Comparison of ENCODE assay signal across 1 cellular context in the genomic region with DNA sequence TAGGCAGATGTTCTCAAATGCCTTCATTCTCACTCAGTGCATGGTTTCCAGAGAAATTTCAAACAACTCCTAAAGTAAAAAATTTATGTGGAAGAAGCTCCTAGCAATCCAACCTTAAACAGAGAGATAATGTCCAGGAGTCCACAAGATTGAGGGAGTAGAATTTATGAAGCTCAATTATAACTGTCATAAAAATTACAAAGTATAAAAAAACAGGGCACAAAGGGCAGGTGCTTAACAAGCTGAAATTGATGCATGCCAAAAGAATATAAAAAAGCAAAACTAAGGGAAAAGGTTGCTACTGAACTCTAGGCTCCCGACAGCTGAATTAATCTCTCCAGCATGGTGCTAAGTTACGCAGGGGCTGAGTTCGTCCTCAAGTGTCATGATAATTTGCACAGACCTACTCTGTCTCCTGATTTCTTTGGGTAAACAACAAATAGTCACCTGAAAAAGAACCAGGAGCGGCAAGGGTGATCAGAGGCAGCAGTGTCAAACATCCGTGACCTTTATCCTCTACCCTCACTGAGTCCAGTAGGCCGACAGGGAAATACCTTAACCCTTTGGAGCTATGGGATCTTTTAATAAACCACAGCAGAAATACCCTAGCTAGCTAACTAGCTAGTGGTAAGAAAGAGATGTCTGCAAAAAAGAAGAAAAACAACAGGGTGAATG.
A peak's percentile ranks its signal among the peaks of the same experiment; 100 is the strongest.
TF ChIP-seq lines count a peak whose summit lies in the region.

No MANE protein-coding gene starts in this region.

TF ChIP-seq in HepG2, 621 proteins besides CTCF, POLR2A, EP300 and RAD21 (continued from another document and continues in another):
- TF ChIP-seq, protein P1, sequence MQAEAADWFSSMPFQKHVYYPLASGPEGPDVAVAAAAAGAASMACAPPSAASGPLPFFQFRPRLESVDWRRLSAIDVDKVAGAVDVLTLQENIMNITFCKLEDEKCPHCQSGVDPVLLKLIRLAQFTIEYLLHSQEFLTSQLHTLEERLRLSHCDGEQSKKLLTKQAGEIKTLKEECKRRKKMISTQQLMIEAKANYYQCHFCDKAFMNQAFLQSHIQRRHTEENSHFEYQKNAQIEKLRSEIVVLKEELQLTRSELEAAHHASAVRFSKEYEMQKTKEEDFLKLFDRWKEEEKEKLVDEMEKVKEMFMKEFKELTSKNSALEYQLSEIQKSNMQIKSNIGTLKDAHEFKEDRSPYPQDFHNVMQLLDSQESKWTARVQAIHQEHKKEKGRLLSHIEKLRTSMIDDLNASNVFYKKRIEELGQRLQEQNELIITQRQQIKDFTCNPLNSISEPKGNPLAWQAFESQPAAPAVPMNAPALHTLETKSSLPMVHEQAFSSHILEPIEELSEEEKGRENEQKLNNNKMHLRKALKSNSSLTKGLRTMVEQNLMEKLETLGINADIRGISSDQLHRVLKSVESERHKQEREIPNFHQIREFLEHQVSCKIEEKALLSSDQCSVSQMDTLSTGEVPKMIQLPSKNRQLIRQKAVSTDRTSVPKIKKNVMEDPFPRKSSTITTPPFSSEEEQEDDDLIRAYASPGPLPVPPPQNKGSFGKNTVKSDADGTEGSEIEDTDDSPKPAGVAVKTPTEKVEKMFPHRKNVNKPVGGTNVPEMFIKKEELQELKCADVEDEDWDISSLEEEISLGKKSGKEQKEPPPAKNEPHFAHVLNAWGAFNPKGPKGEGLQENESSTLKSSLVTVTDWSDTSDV (CRISPR knock-in tag; IDR thresholded peaks at IDR 0.05): no peak
- TF ChIP-seq ZFP90 (CRISPR knock-in tag; IDR thresholded peaks at IDR 0.05; ENCODE audit: borderline replicate concordance) (no peak), SMYD3 (CRISPR knock-in tag; IDR thresholded peaks at IDR 0.05) (no peak), MIER2 (CRISPR knock-in tag; IDR thresholded peaks at IDR 0.05) (0 out of 2 replicates have a peak, but pooled peaks have one; percentile 28), PHF5A (CRISPR knock-in tag; IDR thresholded peaks at IDR 0.05; ENCODE audit: low read depth, unreplicated experiment) (no peak), SIX4 (CRISPR knock-in tag; IDR thresholded peaks at IDR 0.05) (no peak), PHF21A (CRISPR knock-in tag; IDR thresholded peaks at IDR 0.05) (peak; percentile 65), ZNF788 (CRISPR knock-in tag; IDR thresholded peaks at IDR 0.05; ENCODE audit: borderline replicate concordance) (no peak; the same call in 1 of the 2 replicates), ZNF644 (CRISPR knock-in tag; IDR thresholded peaks at IDR 0.05; ENCODE audit: low read depth) (peak; percentile 45; the same call in 1 of the 2 replicates), ZNF879 (CRISPR knock-in tag; IDR thresholded peaks at IDR 0.05) (no peak), ZNF839 (CRISPR knock-in tag; IDR thresholded peaks at IDR 0.05; ENCODE audit: borderline replicate concordance) (no peak), ZBTB7A (CRISPR knock-in tag; IDR thresholded peaks at IDR 0.05) (no peak), RXRB (CRISPR knock-in tag; IDR thresholded peaks at IDR 0.05; ENCODE audit: borderline replicate concordance) (peak; percentile 73), KDM4B (CRISPR knock-in tag; IDR thresholded peaks at IDR 0.05) (no peak), HNF4G (IDR thresholded peaks at IDR 0.05; ENCODE audit: borderline replicate concordance, low read depth, low read length) (peak; percentile 93), HNF4G (CRISPR knock-in tag; IDR thresholded peaks at IDR 0.05; ENCODE audit: borderline replicate concordance, low read depth) (0 out of 2 replicates have a peak, but pooled peaks have one; percentile 37), ZNF33A (CRISPR knock-in tag; IDR thresholded peaks at IDR 0.05; ENCODE audit: borderline replicate concordance) (no peak), ZNF724P (CRISPR knock-in tag; IDR thresholded peaks at IDR 0.05; ENCODE audit: borderline replicate concordance) (no peak), ZBTB1 (CRISPR knock-in tag; IDR thresholded peaks at IDR 0.05; ENCODE audit: borderline replicate concordance) (no peak), HOXA3 (CRISPR knock-in tag; IDR thresholded peaks at IDR 0.05) (peak; percentile 69; the same call in 1 of the 2 replicates), TCF7 (IDR thresholded peaks at IDR 0.05; ENCODE audit: low read depth) (peak; percentile 76), ZNF530 (CRISPR knock-in tag; IDR thresholded peaks at IDR 0.05; ENCODE audit: low read depth) (no peak), HES4 (CRISPR knock-in tag; IDR thresholded peaks at IDR 0.05; ENCODE audit: borderline replicate concordance) (no peak), ZFP36L1 (CRISPR knock-in tag; IDR thresholded peaks at IDR 0.05) (no peak), ZNF451 (CRISPR knock-in tag; IDR thresholded peaks at IDR 0.05) (no peak), ZEB1 (IDR thresholded peaks at IDR 0.05; ENCODE audit: insufficient replicate concordance, low read depth) (peak; percentile 76), ZNF570 (CRISPR knock-in tag; IDR thresholded peaks at IDR 0.05; ENCODE audit: borderline replicate concordance) (no peak), ZFP36 (IDR thresholded peaks at IDR 0.05; ENCODE audit: borderline replicate concordance, low read depth, low read length, partially characterized antibody) (no peak), DR1 (CRISPR knock-in tag; IDR thresholded peaks at IDR 0.05) (no peak), ZC3H4 (CRISPR knock-in tag; IDR thresholded peaks at IDR 0.05; ENCODE audit: borderline replicate concordance) (no peak), ZNF766 (CRISPR knock-in tag; IDR thresholded peaks at IDR 0.05; ENCODE audit: borderline replicate concordance) (no peak), NFKBIZ (CRISPR knock-in tag; IDR thresholded peaks at IDR 0.05) (0 out of 2 replicates have a peak, but pooled peaks have one; percentile 23), ZNF484 (CRISPR knock-in tag; IDR thresholded peaks at IDR 0.05; ENCODE audit: borderline replicate concordance, low read depth) (no peak), ZNF616 (CRISPR knock-in tag; IDR thresholded peaks at IDR 0.05; ENCODE audit: low read depth) (no peak), AGO2 (optimal IDR thresholded peaks at IDR 0.05; ENCODE audit: low read depth, low read length) (no peak), MTF1 (CRISPR knock-in tag; IDR thresholded peaks at IDR 0.05) (no peak)
- TF ChIP-seq, protein P2, sequence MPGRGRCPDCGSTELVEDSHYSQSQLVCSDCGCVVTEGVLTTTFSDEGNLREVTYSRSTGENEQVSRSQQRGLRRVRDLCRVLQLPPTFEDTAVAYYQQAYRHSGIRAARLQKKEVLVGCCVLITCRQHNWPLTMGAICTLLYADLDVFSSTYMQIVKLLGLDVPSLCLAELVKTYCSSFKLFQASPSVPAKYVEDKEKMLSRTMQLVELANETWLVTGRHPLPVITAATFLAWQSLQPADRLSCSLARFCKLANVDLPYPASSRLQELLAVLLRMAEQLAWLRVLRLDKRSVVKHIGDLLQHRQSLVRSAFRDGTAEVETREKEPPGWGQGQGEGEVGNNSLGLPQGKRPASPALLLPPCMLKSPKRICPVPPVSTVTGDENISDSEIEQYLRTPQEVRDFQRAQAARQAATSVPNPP (CRISPR knock-in tag; IDR thresholded peaks at IDR 0.05): no peak
- TF ChIP-seq, protein P3, sequence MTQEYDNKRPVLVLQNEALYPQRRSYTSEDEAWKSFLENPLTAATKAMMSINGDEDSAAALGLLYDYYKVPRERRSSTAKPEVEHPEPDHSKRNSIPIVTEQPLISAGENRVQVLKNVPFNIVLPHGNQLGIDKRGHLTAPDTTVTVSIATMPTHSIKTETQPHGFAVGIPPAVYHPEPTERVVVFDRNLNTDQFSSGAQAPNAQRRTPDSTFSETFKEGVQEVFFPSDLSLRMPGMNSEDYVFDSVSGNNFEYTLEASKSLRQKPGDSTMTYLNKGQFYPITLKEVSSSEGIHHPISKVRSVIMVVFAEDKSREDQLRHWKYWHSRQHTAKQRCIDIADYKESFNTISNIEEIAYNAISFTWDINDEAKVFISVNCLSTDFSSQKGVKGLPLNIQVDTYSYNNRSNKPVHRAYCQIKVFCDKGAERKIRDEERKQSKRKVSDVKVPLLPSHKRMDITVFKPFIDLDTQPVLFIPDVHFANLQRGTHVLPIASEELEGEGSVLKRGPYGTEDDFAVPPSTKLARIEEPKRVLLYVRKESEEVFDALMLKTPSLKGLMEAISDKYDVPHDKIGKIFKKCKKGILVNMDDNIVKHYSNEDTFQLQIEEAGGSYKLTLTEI (CRISPR knock-in tag; conservative IDR thresholded peaks at IDR 0.05): no peak
- TF ChIP-seq, protein P4, sequence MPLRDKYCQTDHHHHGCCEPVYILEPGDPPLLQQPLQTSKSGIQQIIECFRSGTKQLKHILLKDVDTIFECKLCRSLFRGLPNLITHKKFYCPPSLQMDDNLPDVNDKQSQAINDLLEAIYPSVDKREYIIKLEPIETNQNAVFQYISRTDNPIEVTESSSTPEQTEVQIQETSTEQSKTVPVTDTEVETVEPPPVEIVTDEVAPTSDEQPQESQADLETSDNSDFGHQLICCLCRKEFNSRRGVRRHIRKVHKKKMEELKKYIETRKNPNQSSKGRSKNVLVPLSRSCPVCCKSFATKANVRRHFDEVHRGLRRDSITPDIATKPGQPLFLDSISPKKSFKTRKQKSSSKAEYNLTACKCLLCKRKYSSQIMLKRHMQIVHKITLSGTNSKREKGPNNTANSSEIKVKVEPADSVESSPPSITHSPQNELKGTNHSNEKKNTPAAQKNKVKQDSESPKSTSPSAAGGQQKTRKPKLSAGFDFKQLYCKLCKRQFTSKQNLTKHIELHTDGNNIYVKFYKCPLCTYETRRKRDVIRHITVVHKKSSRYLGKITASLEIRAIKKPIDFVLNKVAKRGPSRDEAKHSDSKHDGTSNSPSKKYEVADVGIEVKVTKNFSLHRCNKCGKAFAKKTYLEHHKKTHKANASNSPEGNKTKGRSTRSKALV (CRISPR knock-in tag; IDR thresholded peaks at IDR 0.05): no peak
- TF ChIP-seq, protein P5, sequence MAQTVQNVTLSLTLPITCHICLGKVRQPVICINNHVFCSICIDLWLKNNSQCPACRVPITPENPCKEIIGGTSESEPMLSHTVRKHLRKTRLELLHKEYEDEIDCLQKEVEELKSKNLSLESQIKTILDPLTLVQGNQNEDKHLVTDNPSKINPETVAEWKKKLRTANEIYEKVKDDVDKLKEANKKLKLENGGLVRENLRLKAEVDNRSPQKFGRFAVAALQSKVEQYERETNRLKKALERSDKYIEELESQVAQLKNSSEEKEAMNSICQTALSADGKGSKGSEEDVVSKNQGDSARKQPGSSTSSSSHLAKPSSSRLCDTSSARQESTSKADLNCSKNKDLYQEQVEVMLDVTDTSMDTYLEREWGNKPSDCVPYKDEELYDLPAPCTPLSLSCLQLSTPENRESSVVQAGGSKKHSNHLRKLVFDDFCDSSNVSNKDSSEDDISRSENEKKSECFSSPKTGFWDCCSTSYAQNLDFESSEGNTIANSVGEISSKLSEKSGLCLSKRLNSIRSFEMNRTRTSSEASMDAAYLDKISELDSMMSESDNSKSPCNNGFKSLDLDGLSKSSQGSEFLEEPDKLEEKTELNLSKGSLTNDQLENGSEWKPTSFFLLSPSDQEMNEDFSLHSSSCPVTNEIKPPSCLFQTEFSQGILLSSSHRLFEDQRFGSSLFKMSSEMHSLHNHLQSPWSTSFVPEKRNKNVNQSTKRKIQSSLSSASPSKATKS (CRISPR knock-in tag; IDR thresholded peaks at IDR 0.05): no peak
- TF ChIP-seq, protein P6, sequence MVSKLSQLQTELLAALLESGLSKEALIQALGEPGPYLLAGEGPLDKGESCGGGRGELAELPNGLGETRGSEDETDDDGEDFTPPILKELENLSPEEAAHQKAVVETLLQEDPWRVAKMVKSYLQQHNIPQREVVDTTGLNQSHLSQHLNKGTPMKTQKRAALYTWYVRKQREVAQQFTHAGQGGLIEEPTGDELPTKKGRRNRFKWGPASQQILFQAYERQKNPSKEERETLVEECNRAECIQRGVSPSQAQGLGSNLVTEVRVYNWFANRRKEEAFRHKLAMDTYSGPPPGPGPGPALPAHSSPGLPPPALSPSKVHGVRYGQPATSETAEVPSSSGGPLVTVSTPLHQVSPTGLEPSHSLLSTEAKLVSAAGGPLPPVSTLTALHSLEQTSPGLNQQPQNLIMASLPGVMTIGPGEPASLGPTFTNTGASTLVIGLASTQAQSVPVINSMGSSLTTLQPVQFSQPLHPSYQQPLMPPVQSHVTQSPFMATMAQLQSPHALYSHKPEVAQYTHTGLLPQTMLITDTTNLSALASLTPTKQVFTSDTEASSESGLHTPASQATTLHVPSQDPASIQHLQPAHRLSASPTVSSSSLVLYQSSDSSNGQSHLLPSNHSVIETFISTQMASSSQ (IDR thresholded peaks at IDR 0.05; ENCODE audit: low read depth): 0 out of 2 replicates have a peak, but pooled peaks have one; percentile 37
- TF ChIP-seq, protein P6 (CRISPR knock-in tag; IDR thresholded peaks at IDR 0.05; ENCODE audit: borderline replicate concordance): peak; percentile 43; the same call in 1 of the 2 replicates
- TF ChIP-seq, protein P7, sequence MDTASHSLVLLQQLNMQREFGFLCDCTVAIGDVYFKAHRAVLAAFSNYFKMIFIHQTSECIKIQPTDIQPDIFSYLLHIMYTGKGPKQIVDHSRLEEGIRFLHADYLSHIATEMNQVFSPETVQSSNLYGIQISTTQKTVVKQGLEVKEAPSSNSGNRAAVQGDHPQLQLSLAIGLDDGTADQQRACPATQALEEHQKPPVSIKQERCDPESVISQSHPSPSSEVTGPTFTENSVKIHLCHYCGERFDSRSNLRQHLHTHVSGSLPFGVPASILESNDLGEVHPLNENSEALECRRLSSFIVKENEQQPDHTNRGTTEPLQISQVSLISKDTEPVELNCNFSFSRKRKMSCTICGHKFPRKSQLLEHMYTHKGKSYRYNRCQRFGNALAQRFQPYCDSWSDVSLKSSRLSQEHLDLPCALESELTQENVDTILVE (CRISPR knock-in tag; IDR thresholded peaks at IDR 0.05): no peak
- TF ChIP-seq, protein P8, sequence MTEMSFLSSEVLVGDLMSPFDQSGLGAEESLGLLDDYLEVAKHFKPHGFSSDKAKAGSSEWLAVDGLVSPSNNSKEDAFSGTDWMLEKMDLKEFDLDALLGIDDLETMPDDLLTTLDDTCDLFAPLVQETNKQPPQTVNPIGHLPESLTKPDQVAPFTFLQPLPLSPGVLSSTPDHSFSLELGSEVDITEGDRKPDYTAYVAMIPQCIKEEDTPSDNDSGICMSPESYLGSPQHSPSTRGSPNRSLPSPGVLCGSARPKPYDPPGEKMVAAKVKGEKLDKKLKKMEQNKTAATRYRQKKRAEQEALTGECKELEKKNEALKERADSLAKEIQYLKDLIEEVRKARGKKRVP (CRISPR knock-in tag; IDR thresholded peaks at IDR 0.05): no peak
- TF ChIP-seq, protein P9, sequence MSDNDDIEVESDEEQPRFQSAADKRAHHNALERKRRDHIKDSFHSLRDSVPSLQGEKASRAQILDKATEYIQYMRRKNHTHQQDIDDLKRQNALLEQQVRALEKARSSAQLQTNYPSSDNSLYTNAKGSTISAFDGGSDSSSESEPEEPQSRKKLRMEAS (IDR thresholded peaks at IDR 0.05): peak; percentile 38; the same call in 1 of the 2 replicates
- TF ChIP-seq, protein P10, sequence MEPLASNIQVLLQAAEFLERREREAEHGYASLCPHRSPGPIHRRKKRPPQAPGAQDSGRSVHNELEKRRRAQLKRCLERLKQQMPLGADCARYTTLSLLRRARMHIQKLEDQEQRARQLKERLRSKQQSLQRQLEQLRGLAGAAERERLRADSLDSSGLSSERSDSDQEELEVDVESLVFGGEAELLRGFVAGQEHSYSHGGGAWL (CRISPR knock-in tag; IDR thresholded peaks at IDR 0.05): no peak
